21 cellular contexts compared by ENCODE assay signal in the genomic region with DNA sequence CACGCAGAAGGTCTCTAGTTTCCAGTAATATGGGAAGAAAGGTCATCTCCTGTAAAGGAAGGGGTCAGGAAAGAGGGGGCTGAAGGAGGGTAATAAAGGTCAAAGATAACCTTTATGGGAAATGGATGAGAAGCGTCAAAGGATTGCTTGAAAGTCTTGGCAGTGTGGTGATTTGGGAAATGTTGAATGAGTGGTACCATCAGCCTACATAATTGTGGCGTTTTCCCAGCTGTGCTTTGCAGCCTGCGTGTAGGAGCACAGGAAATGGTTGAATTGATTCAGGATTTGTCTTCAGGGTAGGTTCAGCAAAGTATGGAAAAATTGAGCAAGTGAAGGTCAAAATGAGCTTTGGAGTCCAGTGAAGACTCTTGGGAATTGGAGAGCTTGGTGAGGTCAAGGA.
DNase-seq lines count a peak whose midpoint lies in the region; ATAC-seq, FAIRE-seq and TF ChIP-seq lines count a peak whose summit lies in the region.
"Had no signal": no experiment of that assay in that cellular context is flagged by ENCODE, and none has a peak within 500 bp of the region (broad histone marks: within the 10 kb centered on the region; RNA-seq: fewer than 3 reads in every experiment).

No MANE protein-coding gene starts in this region.

- no peak overlapping the region for H3K4me2 ChIP-seq in GM12878 (ENCODE audit: control insufficient read depth, insufficient read depth)
- H3K4me2 ChIP-seq: A549 had no signal

- no peaks in the 10 kb centered on the region for H4K20me1 ChIP-seq in GM12878 (ENCODE audit: control insufficient read depth, insufficient read depth)

- SMC1A ChIA-PET in GM12878 (lab: Charles Lee; ENCODE audit: uncharacterized antibody, unreplicated experiment) = interaction anchor here (0.5 to 5.9 kb wide), 26 partner anchors 8 to 244 kb away, joined by 3 to 89 read pairs (median 6); no protein-coding TSS in a partner anchor

- H3K4me1 ChIP-seq in GM12878 (ENCODE audit: control insufficient read depth, insufficient read depth, low read length) (peaks cover 28% of the 10 kb centered on the region), liver (ENCODE audit: control insufficient read depth in 4 of 4, insufficient read depth in 4 of 4, low read length in 3 of 4) (peaks cover 0 to 5% (median 0%) of the 10 kb centered on the region in 4 donors)
- H3K4me1 ChIP-seq: A549 had no signal

- H3K27ac Mint-ChIP-seq in activated T-cell treated with anti-CD3 and anti-CD28 coated beads, Interleukin-2, amount 50 U/mL, for 72 hours = peak overlapping the region; percentile 17
- peak overlapping the region; percentile 10 to 78 for H3K27ac Mint-ChIP-seq in stimulated activated naive CD8-positive, alpha-beta T cell treated with anti-CD3 and anti-CD28 coated beads, Interleukin-15, amount 100 ng/mL, for 72 hours
- H3K27ac Mint-ChIP-seq in MCF 10A (ENCODE audit: low read depth, unreplicated experiment) = no peak overlapping the region

- H3K9me3 ChIP-seq in GM12878 (replicated peaks; ENCODE audit: control insufficient read depth, insufficient read depth, low read length) (peaks cover 4% of the 10 kb centered on the region; the same call in 2 of the 3 replicates), liver (ENCODE audit: control insufficient read depth in 4 of 4, low read length in 3 of 4) (no peaks in the 10 kb centered on the region)
- H3K9me3 ChIP-seq: A549 had no signal

- H2AFZ ChIP-seq in GM12878 (ENCODE audit: control insufficient read depth, low read depth, low read length) = no peak overlapping the region

- CTCF ChIA-PET in GM12878 (lab: Yijun Ruan, JAX) = interaction anchor here (0.7 to 10.6 kb wide), 25 partner anchors 7 to 226 kb away, joined by 3 to 163 read pairs (median 11); a partner anchor contains a TSS
- CTCF ChIA-PET in MCF 10A (lab: Yijun Ruan, JAX) = interaction anchor here (0.7 to 1.4 kb wide), 5 partner anchors 10 to 247 kb away, joined by 3 to 4 read pairs (median 3); no protein-coding TSS in a partner anchor

- FAIRE-seq in GM12878 (lab: Jason Lieb, UNC) = no peak
- no peak for FAIRE-seq in GM12892 (lab: Jason Lieb, UNC)
- FAIRE-seq: A549, D721Med, endometrium had no signal

- peak overlapping the region; percentile 46; the same call in 1 of the 2 replicates for H3K27ac ChIP-seq in GM12878 (ENCODE audit: control insufficient read depth, insufficient read depth)
- no peak overlapping the region for H3K27ac ChIP-seq in liver (ENCODE audit: low read depth in 1 of 2, low read length in 2 of 2)
- H3K27ac ChIP-seq: A549, HL-60 had no signal

- H3K9me3 Mint-ChIP-seq in activated T-cell treated with anti-CD3 and anti-CD28 coated beads, Interleukin-2, amount 50 U/mL, for 72 hours = no peaks in the 10 kb centered on the region
- H3K9me3 Mint-ChIP-seq in stimulated activated naive CD8-positive, alpha-beta T cell treated with anti-CD3 and anti-CD28 coated beads, Interleukin-15, amount 100 ng/mL, for 72 hours = no peaks in the 10 kb centered on the region
- peaks cover 8% of the 10 kb centered on the region for H3K9me3 Mint-ChIP-seq in MCF 10A (ENCODE audit: unreplicated experiment)

- H3K27me3 Mint-ChIP-seq in activated T-cell treated with anti-CD3 and anti-CD28 coated beads, Interleukin-2, amount 50 U/mL, for 72 hours (ENCODE audit: low read depth) = no peaks in the 10 kb centered on the region
- no peaks in the 10 kb centered on the region for H3K27me3 Mint-ChIP-seq in stimulated activated naive CD8-positive, alpha-beta T cell treated with anti-CD3 and anti-CD28 coated beads, Interleukin-15, amount 100 ng/mL, for 72 hours
- H3K27me3 Mint-ChIP-seq in MCF 10A (ENCODE audit: insufficient read depth, unreplicated experiment) = no peaks in the 10 kb centered on the region

- ATAC-seq in activated T-cell treated with anti-CD3 and anti-CD28 coated beads, Interleukin-2, amount 50 U/mL, for 72 hours (replicated peaks in 1 of 2) = no peak
- ATAC-seq in GM12878 = no peak
- ATAC-seq in stimulated activated naive CD8-positive, alpha-beta T cell treated with anti-CD3 and anti-CD28 coated beads, Interleukin-15, amount 100 ng/mL, for 72 hours = no peak
- no peak for ATAC-seq in GM19324 (IDR thresholded peaks at IDR 0.05; ENCODE audit: low FRiP score, unreplicated experiment)

- H3K79me2 ChIP-seq in GM12878 (ENCODE audit: control insufficient read depth, insufficient read depth, low read length) = no peaks in the 10 kb centered on the region; the same call in none of the 2 replicates

- POLR2A ChIA-PET in GM12878 (lab: Charles Lee) (interaction anchor here (0.6 to 1.9 kb wide), 7 partner anchors 8 to 222 kb away, joined by 3 to 8 read pairs (median 6); no protein-coding TSS in a partner anchor), MCF 10A (lab: Yijun Ruan, JAX) (no interaction called here)

- RAD21 ChIA-PET in GM12878 (lab: Charles Lee; ENCODE audit: unreplicated experiment) = interaction anchor here (0.8 to 6.3 kb wide), 15 partner anchors 17 to 228 kb away, joined by 4 to 58 read pairs (median 11); no protein-coding TSS in a partner anchor

- no peak for TF ChIP-seq POLR2A in GM12878 (IDR thresholded peaks at IDR 0.05; ENCODE audit: low read depth, low read length)
- TF ChIP-seq POLR2A in GM12892 (IDR thresholded peaks at IDR 0.05; ENCODE audit: low read depth, low read length) = no peak

- H3K4me3 Mint-ChIP-seq in activated T-cell treated with anti-CD3 and anti-CD28 coated beads, Interleukin-2, amount 50 U/mL, for 72 hours = no peak overlapping the region
- H3K4me3 Mint-ChIP-seq in stimulated activated naive CD8-positive, alpha-beta T cell treated with anti-CD3 and anti-CD28 coated beads, Interleukin-15, amount 100 ng/mL, for 72 hours = no peak overlapping the region
- H3K4me3 Mint-ChIP-seq in MCF 10A (ENCODE audit: unreplicated experiment) = no peak overlapping the region

- TF ChIP-seq RAD21 in GM12878 (IDR thresholded peaks at IDR 0.05; ENCODE audit: insufficient read depth, low read depth, low read length) (no peak), liver (IDR thresholded peaks at IDR 0.05) (no peak)

- in situ Hi-C loops in GM12878 (cut with MboI) = loop anchor here (5.0 kb wide), 1 partner anchor 225 kb away; a partner anchor contains a TSS

- H3K4me3 ChIP-seq in GM12878 (no peak overlapping the region), liver (ENCODE audit: low read depth in 1 of 3, low read length in 3 of 3) (no peak overlapping the region)
- H3K4me3 ChIP-seq: A549 had no signal

- no peak for DNase-seq in activated T-cell treated with anti-CD3 and anti-CD28 coated beads, Interleukin-2, amount 50 U/mL, for 72 hours
- no peak for DNase-seq in activated T-cell treated with anti-CD3 and anti-CD28 coated beads for 4 hours
- no peak for DNase-seq in GM12878 (ENCODE audit: low read depth, low spot score)
- no peak for DNase-seq in stimulated activated naive CD8-positive, alpha-beta T cell treated with anti-CD3 and anti-CD28 coated beads, Interleukin-15, amount 100 ng/mL, for 72 hours
- DNase-seq in MCF 10A (ENCODE audit: unreplicated experiment) = no peak
- DNase-seq in GM12892 (ENCODE audit: insufficient read length) = no peak
- DNase-seq: activated CD4-positive, alpha-beta T cell treated with anti-CD3 and anti-CD28 coated beads for 48 hours; activated naive CD4-positive, alpha-beta T cell treated with anti-CD3 and anti-CD28 coated beads, Interleukin-2, amount 50 U/mL, for 16 hours; EL; NCI-H1417 treated with DMSO at 0.1 percent for 48 hours; NCI-H526 treated with DMSO at 0.1 percent for 48 hours; retina; Right ventricle myocardium superior; stimulated activated CD4-positive, alpha-beta T cell treated with anti-CD3 and anti-CD28 coated beads, Interleukin-4, amount 100 ng/mL, for 4 hours; substantia nigra had no signal

- H3K9ac ChIP-seq in GM12878 (ENCODE audit: control insufficient read depth, insufficient read depth, low read length) (no peak overlapping the region), liver (ENCODE audit: low read depth in 1 of 2, low read length in 2 of 2) (no peak overlapping the region)

- H3K27me3 ChIP-seq in GM12878 (replicated peaks in 1 of 2; ENCODE audit: control insufficient read depth in 2 of 2, insufficient read depth in 2 of 2, low read length in 1 of 2) (no peaks in the 10 kb centered on the region), liver (ENCODE audit: control insufficient read depth in 4 of 4, insufficient read depth in 4 of 4, low read length in 3 of 4) (no peaks in the 10 kb centered on the region)

- TF ChIP-seq CTCF in GM12878 (IDR thresholded peaks at IDR 0.05 in 2 of 3, conservative IDR thresholded peaks at IDR 0.05 in 1 of 3; ENCODE audit: control insufficient read depth in 2 of 3, extremely low read depth in 1 of 3, insufficient read depth in 1 of 3, low read depth in 3 of 3, low read length in 3 of 3) = no peak
- no peak for TF ChIP-seq CTCF in liver (IDR thresholded peaks at IDR 0.05; ENCODE audit: low read depth, low read length, missing input control)
- TF ChIP-seq CTCF in MCF 10A (IDR thresholded peaks at IDR 0.05; ENCODE audit: unreplicated experiment) = no peak

- WGBS in GM12878 (ENCODE audit: insufficient coverage, insufficient replicate concordance, low lambda C conversion rate, missing lambda C conversion rate) = 49% methylated on average over 4 of the region's 4 CpGs
- WGBS in liver = 88% methylated on average over 4 of the region's 4 CpGs

- H3K36me3 ChIP-seq in GM12878 (ENCODE audit: control insufficient read depth in 2 of 2, insufficient read depth in 2 of 2, low read length in 1 of 2) = no peaks in the 10 kb centered on the region; a peak in 2 of 4 replicates
- no peaks in the 10 kb centered on the region for H3K36me3 ChIP-seq in liver (ENCODE audit: control insufficient read depth in 4 of 4, insufficient read depth in 3 of 4, low read depth in 1 of 4, low read length in 3 of 4)

- intact Hi-C loops in GM12878 (cut with micrococcal nuclease; ENCODE audit: unreplicated experiment) (loop anchor here (2.0 kb wide), 1 partner anchor 223 kb away; no protein-coding TSS in a partner anchor), MCF 10A (cut with micrococcal nuclease) (loop anchor here (2.0 kb wide), 1 partner anchor 223 kb away; no protein-coding TSS in a partner anchor)

- no peak for TF ChIP-seq EP300 in GM12878 (IDR thresholded peaks at IDR 0.05; ENCODE audit: borderline replicate concordance in 1 of 2, control insufficient read depth in 1 of 2, low read depth in 2 of 2, low read length in 2 of 2)

- H3K4me1 Mint-ChIP-seq in activated T-cell treated with anti-CD3 and anti-CD28 coated beads, Interleukin-2, amount 50 U/mL, for 72 hours (ENCODE audit: low read depth) = peaks cover 6% of the 10 kb centered on the region
- H3K4me1 Mint-ChIP-seq in stimulated activated naive CD8-positive, alpha-beta T cell treated with anti-CD3 and anti-CD28 coated beads, Interleukin-15, amount 100 ng/mL, for 72 hours = peaks cover 36% of the 10 kb centered on the region
- H3K4me1 Mint-ChIP-seq in MCF 10A (ENCODE audit: insufficient read depth, unreplicated experiment) = peaks cover 6% of the 10 kb centered on the region

- no peaks in the 10 kb centered on the region for H3K36me3 Mint-ChIP-seq in activated T-cell treated with anti-CD3 and anti-CD28 coated beads, Interleukin-2, amount 50 U/mL, for 72 hours (ENCODE audit: insufficient read depth in 2 of 2)
- no peaks in the 10 kb centered on the region for H3K36me3 Mint-ChIP-seq in MCF 10A (ENCODE audit: insufficient read depth, unreplicated experiment)

- BruUV-seq in GM12878 (replicated peaks; lab: Mats Ljungman, UMichigan) (no TSS peak), MCF 10A (replicated peaks; lab: Mats Ljungman, UMichigan) (no TSS peak)
